In the genomic region with DNA sequence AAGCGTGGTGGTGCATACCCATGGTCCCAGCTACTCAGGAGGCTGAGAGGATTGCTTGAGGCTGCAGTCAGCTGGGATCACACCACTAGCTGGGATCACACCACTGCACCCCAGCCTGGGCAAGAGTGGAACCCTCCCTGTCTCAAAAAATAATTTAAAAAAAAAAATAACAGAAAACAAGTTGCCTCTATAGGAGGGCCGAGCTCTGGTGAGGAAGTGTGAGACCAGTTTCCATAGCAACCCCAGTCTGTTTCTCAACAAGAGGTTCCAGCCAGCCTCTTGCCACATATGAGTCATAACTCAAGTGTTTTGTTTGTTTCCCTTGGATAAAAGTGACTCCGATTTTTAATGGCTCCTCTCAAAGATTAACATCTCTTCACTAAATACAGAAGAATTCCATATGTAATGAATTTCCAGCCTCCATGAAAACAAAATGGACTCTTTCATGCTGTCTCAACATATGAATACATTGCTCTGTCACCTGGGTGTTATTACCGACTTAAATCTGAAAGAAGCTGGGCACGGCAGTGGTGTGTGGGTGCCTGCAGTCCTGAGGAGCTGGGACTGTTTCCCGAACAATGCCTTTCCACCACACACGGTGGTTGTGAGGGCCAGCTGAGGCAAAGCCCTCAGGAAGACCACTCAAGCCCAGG, we compare ENCODE assay signal across 8 cellular contexts.
A peak's percentile ranks its signal among the peaks of the same experiment; 100 is the strongest.
DNase-seq lines count a peak whose midpoint lies in the region; ATAC-seq and TF ChIP-seq lines count a peak whose summit lies in the region.

No MANE protein-coding gene starts in this region.

- TF ChIP-seq CTCF in WI38 (IDR thresholded peaks at IDR 0.05; ENCODE audit: low read depth, low read length) (no peak), choroid plexus epithelial cell (conservative IDR thresholded peaks at IDR 0.05; ENCODE audit: low read depth, low read length) (no peak)

- peak; percentile 98 for ATAC-seq in GM18502 (IDR thresholded peaks at IDR 0.05; ENCODE audit: poor library complexity, unreplicated experiment)
- ATAC-seq in HG02885 (IDR thresholded peaks at IDR 0.05; ENCODE audit: poor library complexity, unreplicated experiment): peak; percentile 98

- DNase-seq in 8988T: peak; percentile 85
- peak; percentile 36 for DNase-seq in NCI-H1417 treated with DMSO at 0.1 percent for 48 hours (lab: John Stamatoyannopoulos, UW)
- DNase-seq in choroid plexus epithelial cell (ENCODE audit: low read depth): peak; percentile 100
- DNase-seq in left kidney (ENCODE audit: low read depth, low spot score): peak; percentile 87
- DNase-seq in stimulated activated CD4-positive, alpha-beta T cell treated with anti-CD3 and anti-CD28 coated beads, TNF-alpha, amount 100 ng/mL, for 1 hour (ENCODE audit: low read depth in 3 of 3, low spot score in 1 of 3): peak in 2 of 3 donors; percentile 48 to 65

- H3K4me3 ChIP-seq in WI38 (ENCODE audit: low read depth, low read length) (peak overlapping the region; percentile 40), choroid plexus epithelial cell (ENCODE audit: low read depth, low read length) (peak overlapping the region; percentile 26)

Comparison
In these comparisons a context has a peak if more than half of its experiments do, and no peak if none do; other contexts are left out.
1. Peak in every context shown above with its lines: DNase-seq, ATAC-seq and H3K4me3 ChIP-seq.
2. DNase-seq: peak in every context shown above with its lines; median percentile 100 in choroid plexus epithelial cell; 87 in left kidney; 85 in 8988T; 56 in stimulated activated CD4-positive, alpha-beta T cell treated with anti-CD3 and anti-CD28 coated beads, TNF-alpha, amount 100 ng/mL, for 1 hour; 36 in NCI-H1417 treated with DMSO at 0.1 percent for 48 hours.